1 cellular context compared by ENCODE assay signal in genomic region chr1:228017356-228018124, GRCh38.
TF ChIP-seq lines count a peak whose summit lies in the region.

No MANE protein-coding gene starts in this region.

TF ChIP-seq in HepG2, 621 proteins besides CTCF, POLR2A, EP300 and RAD21 (continued from another document):
- TF ChIP-seq ZNF788 (CRISPR knock-in tag; IDR thresholded peaks at IDR 0.05; ENCODE audit: borderline replicate concordance) (no peak), ZNF589 (CRISPR knock-in tag; conservative IDR thresholded peaks at IDR 0.05) (no peak), SOX13 (IDR thresholded peaks at IDR 0.05) (no peak), SOX13 (CRISPR knock-in tag; conservative IDR thresholded peaks at IDR 0.05 in 1 of 2, IDR thresholded peaks at IDR 0.05 in 1 of 2) (no peak), ZNF891 (CRISPR knock-in tag; IDR thresholded peaks at IDR 0.05) (no peak), MED13 (CRISPR knock-in tag; IDR thresholded peaks at IDR 0.05) (no peak), TFDP2 (CRISPR knock-in tag; IDR thresholded peaks at IDR 0.05) (no peak), ZNF597 (CRISPR knock-in tag; IDR thresholded peaks at IDR 0.05) (no peak), ZNF276 (CRISPR knock-in tag; IDR thresholded peaks at IDR 0.05; ENCODE audit: low read depth) (no peak), ERF (CRISPR knock-in tag; IDR thresholded peaks at IDR 0.05) (no peak), ADNP (CRISPR knock-in tag; IDR thresholded peaks at IDR 0.05) (no peak), TCF7 (IDR thresholded peaks at IDR 0.05; ENCODE audit: low read depth) (no peak), ZNF367 (CRISPR knock-in tag; IDR thresholded peaks at IDR 0.05; ENCODE audit: borderline replicate concordance) (no peak)
